In the genomic region with DNA sequence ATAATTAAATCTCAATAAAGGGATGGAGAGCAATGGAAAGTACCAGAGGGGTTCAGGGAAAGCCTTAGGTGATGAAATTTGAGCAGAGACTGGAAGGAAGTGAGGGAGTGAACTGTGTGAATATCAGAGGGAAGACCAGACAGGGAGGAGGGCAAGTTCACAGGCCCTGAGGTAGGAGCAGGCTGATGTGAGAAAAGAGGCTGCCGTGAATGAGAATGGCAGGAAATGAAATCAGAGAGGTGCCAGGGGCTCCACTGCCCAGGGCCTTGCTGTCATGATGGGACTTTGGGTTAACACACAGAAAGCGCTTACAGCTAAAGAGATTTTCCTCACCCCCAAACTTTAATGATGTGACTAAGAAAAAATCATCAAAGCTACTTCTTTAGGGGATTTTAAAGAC, we compare ENCODE assay signal across 1 cellular context.
TF ChIP-seq lines count a peak whose summit lies in the region.

No MANE protein-coding gene starts in this region.

TF ChIP-seq in H1, 55 proteins besides CTCF, POLR2A, EP300 and RAD21:
- TF ChIP-seq, protein P1, sequence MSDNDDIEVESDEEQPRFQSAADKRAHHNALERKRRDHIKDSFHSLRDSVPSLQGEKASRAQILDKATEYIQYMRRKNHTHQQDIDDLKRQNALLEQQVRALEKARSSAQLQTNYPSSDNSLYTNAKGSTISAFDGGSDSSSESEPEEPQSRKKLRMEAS (IDR thresholded peaks at IDR 0.05) = no peak
- TF ChIP-seq, protein P2, sequence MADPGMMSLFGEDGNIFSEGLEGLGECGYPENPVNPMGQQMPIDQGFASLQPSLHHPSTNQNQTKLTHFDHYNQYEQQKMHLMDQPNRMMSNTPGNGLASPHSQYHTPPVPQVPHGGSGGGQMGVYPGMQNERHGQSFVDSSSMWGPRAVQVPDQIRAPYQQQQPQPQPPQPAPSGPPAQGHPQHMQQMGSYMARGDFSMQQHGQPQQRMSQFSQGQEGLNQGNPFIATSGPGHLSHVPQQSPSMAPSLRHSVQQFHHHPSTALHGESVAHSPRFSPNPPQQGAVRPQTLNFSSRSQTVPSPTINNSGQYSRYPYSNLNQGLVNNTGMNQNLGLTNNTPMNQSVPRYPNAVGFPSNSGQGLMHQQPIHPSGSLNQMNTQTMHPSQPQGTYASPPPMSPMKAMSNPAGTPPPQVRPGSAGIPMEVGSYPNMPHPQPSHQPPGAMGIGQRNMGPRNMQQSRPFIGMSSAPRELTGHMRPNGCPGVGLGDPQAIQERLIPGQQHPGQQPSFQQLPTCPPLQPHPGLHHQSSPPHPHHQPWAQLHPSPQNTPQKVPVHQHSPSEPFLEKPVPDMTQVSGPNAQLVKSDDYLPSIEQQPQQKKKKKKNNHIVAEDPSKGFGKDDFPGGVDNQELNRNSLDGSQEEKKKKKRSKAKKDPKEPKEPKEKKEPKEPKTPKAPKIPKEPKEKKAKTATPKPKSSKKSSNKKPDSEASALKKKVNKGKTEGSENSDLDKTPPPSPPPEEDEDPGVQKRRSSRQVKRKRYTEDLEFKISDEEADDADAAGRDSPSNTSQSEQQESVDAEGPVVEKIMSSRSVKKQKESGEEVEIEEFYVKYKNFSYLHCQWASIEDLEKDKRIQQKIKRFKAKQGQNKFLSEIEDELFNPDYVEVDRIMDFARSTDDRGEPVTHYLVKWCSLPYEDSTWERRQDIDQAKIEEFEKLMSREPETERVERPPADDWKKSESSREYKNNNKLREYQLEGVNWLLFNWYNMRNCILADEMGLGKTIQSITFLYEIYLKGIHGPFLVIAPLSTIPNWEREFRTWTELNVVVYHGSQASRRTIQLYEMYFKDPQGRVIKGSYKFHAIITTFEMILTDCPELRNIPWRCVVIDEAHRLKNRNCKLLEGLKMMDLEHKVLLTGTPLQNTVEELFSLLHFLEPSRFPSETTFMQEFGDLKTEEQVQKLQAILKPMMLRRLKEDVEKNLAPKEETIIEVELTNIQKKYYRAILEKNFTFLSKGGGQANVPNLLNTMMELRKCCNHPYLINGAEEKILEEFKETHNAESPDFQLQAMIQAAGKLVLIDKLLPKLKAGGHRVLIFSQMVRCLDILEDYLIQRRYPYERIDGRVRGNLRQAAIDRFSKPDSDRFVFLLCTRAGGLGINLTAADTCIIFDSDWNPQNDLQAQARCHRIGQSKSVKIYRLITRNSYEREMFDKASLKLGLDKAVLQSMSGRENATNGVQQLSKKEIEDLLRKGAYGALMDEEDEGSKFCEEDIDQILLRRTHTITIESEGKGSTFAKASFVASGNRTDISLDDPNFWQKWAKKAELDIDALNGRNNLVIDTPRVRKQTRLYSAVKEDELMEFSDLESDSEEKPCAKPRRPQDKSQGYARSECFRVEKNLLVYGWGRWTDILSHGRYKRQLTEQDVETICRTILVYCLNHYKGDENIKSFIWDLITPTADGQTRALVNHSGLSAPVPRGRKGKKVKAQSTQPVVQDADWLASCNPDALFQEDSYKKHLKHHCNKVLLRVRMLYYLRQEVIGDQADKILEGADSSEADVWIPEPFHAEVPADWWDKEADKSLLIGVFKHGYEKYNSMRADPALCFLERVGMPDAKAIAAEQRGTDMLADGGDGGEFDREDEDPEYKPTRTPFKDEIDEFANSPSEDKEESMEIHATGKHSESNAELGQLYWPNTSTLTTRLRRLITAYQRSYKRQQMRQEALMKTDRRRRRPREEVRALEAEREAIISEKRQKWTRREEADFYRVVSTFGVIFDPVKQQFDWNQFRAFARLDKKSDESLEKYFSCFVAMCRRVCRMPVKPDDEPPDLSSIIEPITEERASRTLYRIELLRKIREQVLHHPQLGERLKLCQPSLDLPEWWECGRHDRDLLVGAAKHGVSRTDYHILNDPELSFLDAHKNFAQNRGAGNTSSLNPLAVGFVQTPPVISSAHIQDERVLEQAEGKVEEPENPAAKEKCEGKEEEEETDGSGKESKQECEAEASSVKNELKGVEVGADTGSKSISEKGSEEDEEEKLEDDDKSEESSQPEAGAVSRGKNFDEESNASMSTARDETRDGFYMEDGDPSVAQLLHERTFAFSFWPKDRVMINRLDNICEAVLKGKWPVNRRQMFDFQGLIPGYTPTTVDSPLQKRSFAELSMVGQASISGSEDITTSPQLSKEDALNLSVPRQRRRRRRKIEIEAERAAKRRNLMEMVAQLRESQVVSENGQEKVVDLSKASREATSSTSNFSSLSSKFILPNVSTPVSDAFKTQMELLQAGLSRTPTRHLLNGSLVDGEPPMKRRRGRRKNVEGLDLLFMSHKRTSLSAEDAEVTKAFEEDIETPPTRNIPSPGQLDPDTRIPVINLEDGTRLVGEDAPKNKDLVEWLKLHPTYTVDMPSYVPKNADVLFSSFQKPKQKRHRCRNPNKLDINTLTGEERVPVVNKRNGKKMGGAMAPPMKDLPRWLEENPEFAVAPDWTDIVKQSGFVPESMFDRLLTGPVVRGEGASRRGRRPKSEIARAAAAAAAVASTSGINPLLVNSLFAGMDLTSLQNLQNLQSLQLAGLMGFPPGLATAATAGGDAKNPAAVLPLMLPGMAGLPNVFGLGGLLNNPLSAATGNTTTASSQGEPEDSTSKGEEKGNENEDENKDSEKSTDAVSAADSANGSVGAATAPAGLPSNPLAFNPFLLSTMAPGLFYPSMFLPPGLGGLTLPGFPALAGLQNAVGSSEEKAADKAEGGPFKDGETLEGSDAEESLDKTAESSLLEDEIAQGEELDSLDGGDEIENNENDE (IDR thresholded peaks at IDR 0.05; ENCODE audit: insufficient replicate concordance, low read length) = no peak
- TF ChIP-seq SAP30 (IDR thresholded peaks at IDR 0.05; ENCODE audit: insufficient read depth, insufficient replicate concordance, low read length) (no peak), BRCA1 (IDR thresholded peaks at IDR 0.05; ENCODE audit: low read depth, low read length) (no peak), NANOG (IDR thresholded peaks at IDR 0.05; ENCODE audit: insufficient read depth, low read depth, low read length, poor library complexity, severe bottlenecking) (no peak), SUZ12 (IDR thresholded peaks at IDR 0.05; ENCODE audit: low read length) (no peak), CEBPB (IDR thresholded peaks at IDR 0.05; ENCODE audit: low read depth, low read length) (no peak), RNF2 (IDR thresholded peaks at IDR 0.05; ENCODE audit: borderline replicate concordance, low read depth, low read length, missing control alignments, poor library complexity, severe bottlenecking) (no peak), HDAC2 (IDR thresholded peaks at IDR 0.05; ENCODE audit: borderline replicate concordance in 1 of 2, low read depth in 2 of 2, low read length in 2 of 2) (no peak), EZH2 (IDR thresholded peaks at IDR 0.05; ENCODE audit: low read depth, low read length, severe bottlenecking) (no peak), SIRT6 (IDR thresholded peaks at IDR 0.05; ENCODE audit: low read length) (no peak), BACH1 (IDR thresholded peaks at IDR 0.05; ENCODE audit: low read length) (no peak), EGR1 (IDR thresholded peaks at IDR 0.05; ENCODE audit: borderline replicate concordance, low read depth, low read length) (no peak)
